In the genomic region with DNA sequence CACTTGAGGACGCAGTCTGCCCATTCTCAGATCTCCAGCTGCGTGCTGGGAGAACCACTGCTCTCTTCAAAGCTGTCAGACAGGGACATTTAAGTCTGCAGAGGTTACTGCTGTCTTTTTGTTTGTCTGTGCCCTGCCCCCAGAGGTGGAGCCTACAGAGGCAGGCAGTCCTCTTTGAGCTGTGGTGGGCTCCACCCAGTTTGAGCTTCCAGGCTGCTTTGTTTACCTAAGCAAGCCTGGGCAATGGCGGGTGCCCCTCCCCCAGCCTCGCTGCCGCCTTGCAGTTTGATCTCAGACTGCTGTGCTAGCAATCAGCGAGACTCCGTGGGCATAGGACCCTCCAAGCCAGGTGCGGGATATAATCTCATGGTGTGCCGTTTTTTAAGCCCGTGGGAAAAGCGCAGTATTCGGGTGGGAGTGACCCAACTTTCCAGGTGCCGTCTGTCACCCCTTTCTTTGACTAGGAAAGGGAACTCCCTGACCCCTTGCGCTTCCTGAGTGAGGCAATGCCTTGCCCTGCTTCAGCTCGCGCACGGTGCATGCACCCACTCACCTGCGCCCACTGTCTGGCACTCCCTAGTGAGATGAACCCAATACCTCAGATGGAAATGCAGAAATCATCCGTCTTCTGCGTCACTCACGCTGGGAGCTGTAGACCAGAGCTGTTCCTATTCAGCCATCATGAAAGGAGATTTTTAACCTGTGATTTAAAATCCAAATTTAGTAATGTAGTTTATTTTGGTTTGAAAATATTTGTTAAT, we compare ENCODE assay signal across 2 cellular contexts.
TF ChIP-seq lines count a peak whose summit lies in the region.
"Not testable (repeated sequence)": the region's sequence is repeated elsewhere in the genome, so short reads cannot be mapped to it uniquely, and the experiment has no call there.

No MANE protein-coding gene starts in this region.

TF ChIP-seq in WTC11, 78 proteins besides CTCF, POLR2A, EP300 and RAD21:
- 0 out of 2 replicates have a peak, but pooled peaks have one; percentile 26 for TF ChIP-seq ZNF317 (CRISPR knock-in tag; IDR thresholded peaks at IDR 0.05; ENCODE audit: borderline replicate concordance, low read depth)

TF ChIP-seq in HepG2, 621 proteins besides CTCF, POLR2A, EP300 and RAD21:
- TF ChIP-seq SP5 (CRISPR knock-in tag; IDR thresholded peaks at IDR 0.05; ENCODE audit: borderline replicate concordance, low read depth), result peak; percentile 32; the same call in 1 of the 2 replicates
- TF ChIP-seq FOXA1 (IDR thresholded peaks at IDR 0.05), result not testable (repeated sequence)
- peak; percentile 51 for TF ChIP-seq FOXA1 (CRISPR knock-in tag; IDR thresholded peaks at IDR 0.05)
- TF ChIP-seq HOXA3 (CRISPR knock-in tag; IDR thresholded peaks at IDR 0.05), result peak; percentile 31; the same call in 1 of the 2 replicates
- TF ChIP-seq FOXA3 (CRISPR knock-in tag; IDR thresholded peaks at IDR 0.05), result peak; percentile 42; the same call in 1 of the 2 replicates
- TF ChIP-seq, protein P1, sequence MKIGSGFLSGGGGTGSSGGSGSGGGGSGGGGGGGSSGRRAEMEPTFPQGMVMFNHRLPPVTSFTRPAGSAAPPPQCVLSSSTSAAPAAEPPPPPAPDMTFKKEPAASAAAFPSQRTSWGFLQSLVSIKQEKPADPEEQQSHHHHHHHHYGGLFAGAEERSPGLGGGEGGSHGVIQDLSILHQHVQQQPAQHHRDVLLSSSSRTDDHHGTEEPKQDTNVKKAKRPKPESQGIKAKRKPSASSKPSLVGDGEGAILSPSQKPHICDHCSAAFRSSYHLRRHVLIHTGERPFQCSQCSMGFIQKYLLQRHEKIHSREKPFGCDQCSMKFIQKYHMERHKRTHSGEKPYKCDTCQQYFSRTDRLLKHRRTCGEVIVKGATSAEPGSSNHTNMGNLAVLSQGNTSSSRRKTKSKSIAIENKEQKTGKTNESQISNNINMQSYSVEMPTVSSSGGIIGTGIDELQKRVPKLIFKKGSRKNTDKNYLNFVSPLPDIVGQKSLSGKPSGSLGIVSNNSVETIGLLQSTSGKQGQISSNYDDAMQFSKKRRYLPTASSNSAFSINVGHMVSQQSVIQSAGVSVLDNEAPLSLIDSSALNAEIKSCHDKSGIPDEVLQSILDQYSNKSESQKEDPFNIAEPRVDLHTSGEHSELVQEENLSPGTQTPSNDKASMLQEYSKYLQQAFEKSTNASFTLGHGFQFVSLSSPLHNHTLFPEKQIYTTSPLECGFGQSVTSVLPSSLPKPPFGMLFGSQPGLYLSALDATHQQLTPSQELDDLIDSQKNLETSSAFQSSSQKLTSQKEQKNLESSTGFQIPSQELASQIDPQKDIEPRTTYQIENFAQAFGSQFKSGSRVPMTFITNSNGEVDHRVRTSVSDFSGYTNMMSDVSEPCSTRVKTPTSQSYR (CRISPR knock-in tag; IDR thresholded peaks at IDR 0.05; ENCODE audit: borderline replicate concordance), result peak; percentile 78; the same call in 1 of the 2 replicates
